In genomic region chr12:93741741-93742085, GRCh38 we compare ENCODE assay signal across 8 cellular contexts.
DNase-seq lines count a peak whose midpoint lies in the region; ATAC-seq lines count a peak whose summit lies in the region.

No MANE protein-coding gene starts in this region.

- H3K4me1 ChIP-seq in ectodermal cell (ENCODE audit: control insufficient read depth, insufficient read depth, low read length) (peaks cover 10% of the 10 kb centered on the region), mesodermal cell (ENCODE audit: control insufficient read depth, insufficient read depth, low read length, poor library complexity, severe bottlenecking) (peaks cover 14% of the 10 kb centered on the region)

- H3K9me3 ChIP-seq in ectodermal cell (ENCODE audit: control insufficient read depth, low read length) (no peaks in the 10 kb centered on the region), mesodermal cell (ENCODE audit: control insufficient read depth, low read length) (no peaks in the 10 kb centered on the region)

- ATAC-seq in HG02840 (IDR thresholded peaks at IDR 0.05; ENCODE audit: low FRiP score, unreplicated experiment): peak; percentile 36

- peak overlapping the region; percentile 45 for H3K4me3 ChIP-seq in ectodermal cell (ENCODE audit: insufficient read depth, low read depth, low read length)
- H3K4me3 ChIP-seq in mesodermal cell (ENCODE audit: extremely low read depth, insufficient read depth, low read length, poor library complexity, severe bottlenecking): peak overlapping the region; percentile 38

- H3K27ac ChIP-seq in ectodermal cell (ENCODE audit: insufficient read depth, low read depth, low read length, poor library complexity, severe bottlenecking) (peak overlapping the region; percentile 91), mesodermal cell (ENCODE audit: low read depth, low read length, severe bottlenecking) (peak overlapping the region; percentile 92)

- 0 to 1% methylated on average over 8 of the region's 8 CpGs for WGBS in ectodermal cell, 2 experiments
- 3 to 7% methylated on average over 3 to 4 of the region's 8 CpGs for WGBS in mesodermal cell (ENCODE audit: insufficient coverage in 2 of 2), 2 experiments

- H3K27me3 ChIP-seq in ectodermal cell (ENCODE audit: control insufficient read depth, insufficient read depth, low read length, poor library complexity, severe bottlenecking): peaks cover 12% of the 10 kb centered on the region

- H3K36me3 ChIP-seq in ectodermal cell (ENCODE audit: control insufficient read depth, insufficient read depth, low read length) (no peaks in the 10 kb centered on the region), mesodermal cell (ENCODE audit: control insufficient read depth, insufficient read depth, low read length) (no peaks in the 10 kb centered on the region)

- DNase-seq in NCI-H82 (lab: John Stamatoyannopoulos, UW) (peak; percentile 52), NCI-H82 treated with DMSO at 0.1 percent for 48 hours (lab: John Stamatoyannopoulos, UW; ENCODE audit: unreplicated experiment) (no peak), SHP77 (lab: John Stamatoyannopoulos, UW) (peak; percentile 25 to 55), NCI-H345 (lab: John Stamatoyannopoulos, UW) (no peak), NCI-H2081 (lab: John Stamatoyannopoulos, UW) (no peak)

Comparison
In these comparisons a context has a peak if more than half of its experiments do, and no peak if none do; other contexts are left out.
1. DNase-seq: peak in NCI-H82 (single experiment) and SHP77 (2 of 2); none in NCI-H82 treated with DMSO at 0.1 percent for 48 hours (single experiment), NCI-H345 (single experiment) and NCI-H2081 (0 of 2).